ENCODE assay signal across 10 cellular contexts in genomic region chr14:20714593-20715250, GRCh38. TPM values are rescaled to one million over a fixed set of nuclear protein-coding genes. Genes with fewer than 3 reads are reported as not detected.
A peak's percentile ranks its signal among the peaks of the same experiment; 100 is the strongest.
DNase-seq lines count a peak whose midpoint lies in the region; ATAC-seq and TF ChIP-seq lines count a peak whose summit lies in the region.
"Had no signal": no experiment of that assay in that cellular context is flagged by ENCODE, and none has a peak within 500 bp of the region (broad histone marks: within the 10 kb centered on the region; RNA-seq: fewer than 3 reads in every experiment).

No MANE protein-coding gene starts in this region.

- H3K27ac Mint-ChIP-seq in immature natural killer cell = no peak overlapping the region

- peaks cover 0 to 6% (median 1%) of the 10 kb centered on the region in 3 donors for H3K27me3 Mint-ChIP-seq in immature natural killer cell (ENCODE audit: low read depth in 3 of 3)

- no peaks in the 10 kb centered on the region for H3K4me1 Mint-ChIP-seq in immature natural killer cell

- H3K27me3 ChIP-seq in muscle layer of duodenum (ENCODE audit: low read depth, low read length) = no peaks in the 10 kb centered on the region
- no peaks in the 10 kb centered on the region for H3K27me3 ChIP-seq in uterus

- peaks cover 0 to 4% (median 0%) of the 10 kb centered on the region in 3 donors for H3K36me3 Mint-ChIP-seq in immature natural killer cell

- H3K4me3 Mint-ChIP-seq in immature natural killer cell = no peak overlapping the region

- H3K4me1 ChIP-seq in muscle layer of duodenum (ENCODE audit: control insufficient read depth in 1 of 2, insufficient read depth in 2 of 2, low read length in 2 of 2) (no peaks in the 10 kb centered on the region), uterus (no peaks in the 10 kb centered on the region)

- TF ChIP-seq CTCF in uterus (IDR thresholded peaks at IDR 0.05) = no peak

- TF ChIP-seq POLR2A in uterus (IDR thresholded peaks at IDR 0.05) = no peak
- TF ChIP-seq POLR2A in erythroblast (IDR thresholded peaks at IDR 0.05; ENCODE audit: low read length) = no peak

- no peaks in the 10 kb centered on the region for H3K9me3 ChIP-seq in muscle layer of duodenum (ENCODE audit: control insufficient read depth in 1 of 2, low read length in 2 of 2)
- no peaks in the 10 kb centered on the region for H3K9me3 ChIP-seq in uterus

- DNase-seq in SIG-M5 treated with dmso at 0.1 percent for 504 hours (lab: John Stamatoyannopoulos, UW; ENCODE audit: unreplicated experiment) (peak; percentile 20), SIG-M5 (lab: John Stamatoyannopoulos, UW) (no peak), uterus (peak; percentile 33 to 46), erythroblast (lab: John Stamatoyannopoulos, UW) (no peak), immature natural killer cell (no peak)
- DNase-seq in activated naive CD4-positive, alpha-beta T cell treated with Interleukin-2 at 50 U/mL for 16 hours = no peak
- DNase-seq: activated effector memory CD4-positive, alpha-beta T cell treated with anti-CD3 and anti-CD28 coated beads, Interleukin-2, amount 50 U/mL, for 16 hours; SHP77 treated with DMSO at 0.1 percent for 48 hours had no signal

- no peaks in the 10 kb centered on the region for H3K9me3 Mint-ChIP-seq in immature natural killer cell

- intact Hi-C loops in uterus (cut with DNase I; ENCODE audit: low total_unique reads) = no loop called here

- ATAC-seq in esophagus mucosa = peak; percentile 83

- H3K36me3 ChIP-seq in muscle layer of duodenum (ENCODE audit: control insufficient read depth in 1 of 2, insufficient read depth in 2 of 2, low read length in 2 of 2) = no peaks in the 10 kb centered on the region
- no peaks in the 10 kb centered on the region for H3K36me3 ChIP-seq in uterus

- H3K27ac ChIP-seq in muscle layer of duodenum (ENCODE audit: low read length) (peak overlapping the region; percentile 73), uterus (no peak overlapping the region)

- no peak overlapping the region for H3K4me3 ChIP-seq in muscle layer of duodenum (ENCODE audit: low read depth in 1 of 2, low read length in 2 of 2)
- no peak overlapping the region for H3K4me3 ChIP-seq in uterus

RNA-seq across cellular contexts. Expression of gene ANG, which starts 26.2 kb away (rescaled TPM):
- total RNA-seq in esophagus mucosa = 2.3 TPM
- 10 to 100 TPM in 3 of 4 donors, 1 to 10 TPM in 1; 4.2 to 20.8 (median 12.2) TPM for total RNA-seq in uterus
- polyA plus RNA-seq in immature natural killer cell = 1 to 10 TPM in 1 of 3 donors, under 1 TPM in 1, not detected in 1; 0.94 to 2.1 TPM

RNA-seq across cellular contexts. Expression of gene RNASE4, which starts 30.4 kb away (rescaled TPM):
- total RNA-seq in esophagus mucosa (1.7 TPM), uterus (100 to 1,000 TPM in 1 of 4 donors, 10 to 100 TPM in 3; 26.3 to 159 (median 76.3) TPM)
- polyA plus RNA-seq in immature natural killer cell = 1 to 10 TPM in 1 of 3 donors, under 1 TPM in 2; 0.50 to 1.6 (median 0.82) TPM

RNA-seq across cellular contexts. Expression of gene EDDM3A, which starts 31.0 kb away (rescaled TPM):
- total RNA-seq in esophagus mucosa (not detected), uterus (not detected)
- polyA plus RNA-seq in immature natural killer cell = not detected

RNA-seq across cellular contexts. Expression of gene EDDM3B, which starts 53.5 kb away (rescaled TPM):
- total RNA-seq in esophagus mucosa (not detected), uterus (not detected)
- polyA plus RNA-seq in immature natural killer cell = not detected

Comparison
In these comparisons a context has a peak if more than half of its experiments do, and no peak if none do; other contexts are left out.
1. DNase-seq: peak in SIG-M5 treated with dmso at 0.1 percent for 504 hours (single experiment) and uterus (2 of 2); none in SIG-M5 (single experiment), erythroblast (0 of 2), activated naive CD4-positive, alpha-beta T cell treated with Interleukin-2 at 50 U/mL for 16 hours (single experiment) and immature natural killer cell (0 of 3).
2. RNA of gene RNASE4, which starts 30.4 kb away (total RNA-seq): 26.3 to 159 TPM in uterus; 1.7 TPM in esophagus mucosa (single experiment); every median in the first group is over 10 times any median in the second.